Comparison of ENCODE assay signal across 8 cellular contexts in the genomic region with DNA sequence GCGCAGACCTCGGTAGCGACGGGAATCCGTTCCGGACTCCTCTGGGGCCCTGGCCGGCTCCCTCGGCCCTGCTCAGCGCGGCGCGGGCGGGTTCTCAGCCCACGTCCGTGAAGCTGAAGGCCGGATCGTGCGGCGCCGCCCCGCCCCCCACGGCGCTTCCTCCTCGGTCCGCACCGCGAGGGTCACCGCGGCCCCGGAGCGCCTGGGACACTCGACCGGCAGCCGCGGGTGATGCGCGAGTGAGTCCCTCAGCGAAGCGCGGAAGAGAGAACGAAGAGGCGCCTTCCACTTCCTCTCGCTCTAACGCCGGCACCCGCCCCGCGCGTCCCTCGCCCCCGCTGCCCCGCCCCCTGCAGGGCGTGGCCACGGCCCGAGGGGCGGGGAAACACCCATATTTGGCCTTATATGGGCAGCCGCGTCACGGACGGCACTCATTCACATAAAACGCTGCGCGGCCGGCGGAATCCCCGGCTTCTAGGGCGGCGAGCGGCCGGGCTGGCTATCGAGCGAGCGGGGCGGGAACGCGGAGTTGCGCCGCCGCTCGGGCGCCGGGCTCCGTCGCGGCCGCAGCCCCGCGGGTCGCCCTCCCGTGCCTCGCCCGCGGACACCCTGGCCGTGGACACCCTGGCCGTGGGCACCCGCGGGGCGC. TPM values are rescaled to one million over a fixed set of nuclear protein-coding genes. Genes with fewer than 3 reads are reported as not detected.
DNase-seq lines count a peak whose midpoint lies in the region; ATAC-seq, FAIRE-seq and TF ChIP-seq lines count a peak whose summit lies in the region.

A gene with protein sequence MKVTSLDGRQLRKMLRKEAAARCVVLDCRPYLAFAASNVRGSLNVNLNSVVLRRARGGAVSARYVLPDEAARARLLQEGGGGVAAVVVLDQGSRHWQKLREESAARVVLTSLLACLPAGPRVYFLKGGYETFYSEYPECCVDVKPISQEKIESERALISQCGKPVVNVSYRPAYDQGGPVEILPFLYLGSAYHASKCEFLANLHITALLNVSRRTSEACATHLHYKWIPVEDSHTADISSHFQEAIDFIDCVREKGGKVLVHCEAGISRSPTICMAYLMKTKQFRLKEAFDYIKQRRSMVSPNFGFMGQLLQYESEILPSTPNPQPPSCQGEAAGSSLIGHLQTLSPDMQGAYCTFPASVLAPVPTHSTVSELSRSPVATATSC (plus strand): TSS at position 470 of the 649 bp plus-strand sequence. CDS start 215 bp downstream, outside the sequence.

- no peaks in the 10 kb centered on the region for H3K9me3 Mint-ChIP-seq in dendritic cell treated with granulocyte-macrophage colony-stimulating factor and Interleukin-4, amounts not matched to agents 40 ng/mL and 50 ng/mL, for 4 days

- H3K27ac Mint-ChIP-seq in dendritic cell treated with granulocyte-macrophage colony-stimulating factor and Interleukin-4, amounts not matched to agents 40 ng/mL and 50 ng/mL, for 4 days: peak within 1 kb of the TSS; percentile 84

- peak within 1 kb of the TSS; percentile 72 to 93 (median 88) for H3K9ac ChIP-seq in BLaER1 treated with 17β-estradiol and CSF1 and Interleukin-3, amounts not matched to agents 10 nM and 100 nM
- H3K9ac ChIP-seq in HepG2 (ENCODE audit: insufficient read depth, low read depth, low read length): peak within 1 kb of the TSS; percentile 61; the same call in 1 of the 2 replicates

- H3K27ac ChIP-seq in BLaER1 treated with 17β-estradiol and CSF1 and Interleukin-3, amounts not matched to agents 10 nM and 100 nM: peak within 1 kb of the TSS; percentile 68 to 95 (median 82)
- H3K27ac ChIP-seq in HepG2 (ENCODE audit: extremely low read length, insufficient read depth, low read length): no peak within 1 kb of the TSS

- peaks cover 13% of the 10 kb centered on the region for H3K27me3 Mint-ChIP-seq in dendritic cell treated with granulocyte-macrophage colony-stimulating factor and Interleukin-4, amounts not matched to agents 40 ng/mL and 50 ng/mL, for 4 days

- in situ Hi-C loops in HepG2 (cut with HindIII; ENCODE audit: extremely low pct_ligation_motif_present, low pct_unique_long_range_greater_than_20kb): no loop called here

- CTCF ChIA-PET in HepG2 (lab: Yijun Ruan, JAX; ENCODE audit: low intra/inter-chr PET ratio, low total read pairs): no interaction called here

- H3K4me3 Mint-ChIP-seq in dendritic cell treated with granulocyte-macrophage colony-stimulating factor and Interleukin-4, amounts not matched to agents 40 ng/mL and 50 ng/mL, for 4 days: peak within 1 kb of the TSS; percentile 99

- TF ChIP-seq CTCF in HepG2 (CRISPR knock-in tag; IDR thresholded peaks at IDR 0.05): no peak

- peaks cover 68% of the 10 kb centered on the region for H3K4me1 Mint-ChIP-seq in dendritic cell treated with granulocyte-macrophage colony-stimulating factor and Interleukin-4, amounts not matched to agents 40 ng/mL and 50 ng/mL, for 4 days (ENCODE audit: low read depth)

- H2AFZ ChIP-seq in HepG2 (ENCODE audit: low read length): no peak within 1 kb of the TSS

- peaks cover 28% of the 10 kb centered on the region for H3K36me3 Mint-ChIP-seq in dendritic cell treated with granulocyte-macrophage colony-stimulating factor and Interleukin-4, amounts not matched to agents 40 ng/mL and 50 ng/mL, for 4 days (ENCODE audit: low read depth)

- intact Hi-C loops in dendritic cell treated with granulocyte-macrophage colony-stimulating factor and Interleukin-4, amounts not matched to agents 40 ng/mL and 50 ng/mL, for 4 days (cut with micrococcal nuclease): loop anchor here (2.0 to 10.0 kb wide), 5 partner anchors 50 to 493 kb away; a partner anchor contains a TSS
- intact Hi-C loops in HepG2 (cut with micrococcal nuclease; ENCODE audit: unreplicated experiment): loop anchor here (1.0 kb wide), 1 partner anchor 98 kb away; no protein-coding TSS in a partner anchor

- ATAC-seq in HG03378 (IDR thresholded peaks at IDR 0.05; ENCODE audit: unreplicated experiment): peak; percentile 54
- peak; percentile 81 for ATAC-seq in HepG2

- H3K4me3 ChIP-seq in BLaER1 treated with 17β-estradiol and CSF1 and Interleukin-3, amounts not matched to agents 10 nM and 100 nM: peak within 1 kb of the TSS; percentile 65 to 92 (median 76)
- H3K4me3 ChIP-seq in HepG2 (replicated peaks in 1 of 3; ENCODE audit: insufficient read depth in 1 of 3, low read depth in 2 of 3, low read length in 3 of 3): peak within 1 kb of the TSS; percentile 57 to 77 (median 58)

- WGBS in HepG2 (ENCODE audit: low lambda C conversion rate): 2% methylated on average over 23 of the region's 98 CpGs

- H3K9me3 ChIP-seq in BLaER1 treated with 17β-estradiol and CSF1 and Interleukin-3, amounts not matched to agents 10 nM and 100 nM (replicated peaks in 1 of 11): no peaks in the 10 kb centered on the region
- no peaks in the 10 kb centered on the region for H3K9me3 ChIP-seq in HepG2 (ENCODE audit: low read length)

- no TSS peak for BruUV-seq in HepG2 (replicated peaks; lab: Mats Ljungman, UMichigan)

- H3K4me1 ChIP-seq in BLaER1 treated with 17β-estradiol and CSF1 and Interleukin-3, amounts not matched to agents 10 nM and 100 nM: peaks cover 55 to 69% (median 66%) of the 10 kb centered on the region in 10 experiments
- H3K4me1 ChIP-seq in HepG2 (ENCODE audit: insufficient read depth, low read length): peaks cover 24% of the 10 kb centered on the region

- TF ChIP-seq RAD21 in HepG2 (CRISPR knock-in tag; IDR thresholded peaks at IDR 0.05): no peak

- peak; percentile 52 for DNase-seq in NCI-H748 treated with DMSO at 0.1 percent for 48 hours (lab: John Stamatoyannopoulos, UW)
- peak; percentile 91 to 92 for DNase-seq in activated CD4-positive, alpha-beta T cell treated with anti-CD3 and anti-CD28 coated beads, Interleukin-2, amount 50 U/mL, for 4 hours
- peak; percentile 75 for DNase-seq in HepG2 (ENCODE audit: low spot score)
- peak; percentile 93 to 97 for DNase-seq in stimulated activated CD4-positive, alpha-beta T cell treated with anti-CD3 and anti-CD28 coated beads, Interleukin-2, amount 100 ng/mL, for 48 hours

- TF ChIP-seq EP300 in HepG2 (IDR thresholded peaks at IDR 0.05; ENCODE audit: low read depth in 2 of 2, low read length in 2 of 2) (no peak), HepG2 (CRISPR knock-in tag; IDR thresholded peaks at IDR 0.05; ENCODE audit: borderline replicate concordance) (no peak)

- H3K4me2 ChIP-seq in BLaER1 treated with 17β-estradiol and CSF1 and Interleukin-3, amounts not matched to agents 10 nM and 100 nM: peak within 1 kb of the TSS; percentile 90 to 100 (median 97)
- H3K4me2 ChIP-seq in HepG2 (ENCODE audit: low read depth, low read length): peak within 1 kb of the TSS; percentile 77

- H4K20me1 ChIP-seq in BLaER1 treated with 17β-estradiol and CSF1 and Interleukin-3, amounts not matched to agents 10 nM and 100 nM: peaks cover 11 to 59% (median 32%) of the 10 kb centered on the region in 11 experiments; a peak in 20 of 22 replicates
- H4K20me1 ChIP-seq in HepG2 (ENCODE audit: insufficient read depth, low read length): no peaks in the 10 kb centered on the region

- no peaks in the 10 kb centered on the region for H3K79me2 ChIP-seq in HepG2 (ENCODE audit: insufficient read depth, low read length)

- peaks cover 18 to 88% (median 82%) of the 10 kb centered on the region in 11 experiments for H3K27me3 ChIP-seq in BLaER1 treated with 17β-estradiol and CSF1 and Interleukin-3, amounts not matched to agents 10 nM and 100 nM
- H3K27me3 ChIP-seq in HepG2 (ENCODE audit: control insufficient read depth in 1 of 2, insufficient read depth in 2 of 2, low read length in 2 of 2): peaks cover 2 to 56% of the 10 kb centered on the region in 2 experiments; a peak in 4 of 5 replicates

- TF ChIP-seq POLR2A in GM19193 (IDR thresholded peaks at IDR 0.05; ENCODE audit: extremely low read depth, insufficient read depth, insufficient read length) (peak; percentile 99), HepG2 (IDR thresholded peaks at IDR 0.05; ENCODE audit: insufficient read depth in 1 of 2, low read depth in 2 of 2, low read length in 2 of 2) (no peak)

- FAIRE-seq in HepG2 (lab: Jason Lieb, UNC): no peak

- POLR2A ChIA-PET in HepG2 (lab: Yijun Ruan, JAX): no interaction called here

- H3K36me3 ChIP-seq in BLaER1 treated with 17β-estradiol and CSF1 and Interleukin-3, amounts not matched to agents 10 nM and 100 nM: no peaks in the 10 kb centered on the region
- no peaks in the 10 kb centered on the region for H3K36me3 ChIP-seq in HepG2 (replicated peaks in 1 of 2; ENCODE audit: control insufficient read depth in 1 of 2, insufficient read depth in 2 of 2, low read length in 2 of 2)

TF ChIP-seq in HepG2, 621 proteins besides CTCF, POLR2A, EP300 and RAD21 (continues in another document):
- TF ChIP-seq FOXM1 (CRISPR knock-in tag; IDR thresholded peaks at IDR 0.05): no peak
- no peak for TF ChIP-seq SMC3 (IDR thresholded peaks at IDR 0.05; ENCODE audit: low read length)
- TF ChIP-seq FOXP1 (IDR thresholded peaks at IDR 0.05): no peak
- no peak for TF ChIP-seq FOXP1 (CRISPR knock-in tag; IDR thresholded peaks at IDR 0.05)
- no peak for TF ChIP-seq SP2 (CRISPR knock-in tag; IDR thresholded peaks at IDR 0.05)
- 0 out of 2 replicates have a peak, but pooled peaks have one; percentile 45 for TF ChIP-seq TP53 (CRISPR knock-in tag; conservative IDR thresholded peaks at IDR 0.05)
- no peak for TF ChIP-seq RFX1 (IDR thresholded peaks at IDR 0.05)

RNA-seq across cellular contexts. Expression of the gene that starts here (rescaled TPM):
- 1.4 and 1.5 TPM in 2 replicates for total RNA-seq in HepG2 (2016; rRNA removed; fragmentation: Illumina TruSeq; extraction: Trizol)
- 0.35 and 0.71 TPM in 2 replicates for total RNA-seq in HepG2 (2016; cell fraction: cytosol; rRNA removed; fragmentation: Illumina TruSeq; extraction: Trizol; ENCODE audit: low read depth)
- total RNA-seq in HepG2 (2016; cell fraction: insoluble cytoplasmic fraction; rRNA removed; fragmentation: Illumina TruSeq; extraction: Trizol): 1.2 and 1.5 TPM in 2 replicates
- 1.7 and 2.0 TPM in 2 replicates for total RNA-seq in HepG2 (2016; cell fraction: membrane; rRNA removed; fragmentation: Illumina TruSeq; extraction: Trizol)
- total RNA-seq in HepG2 (2016; cell fraction: nucleus; rRNA removed; fragmentation: Illumina TruSeq; extraction: Trizol): 0.88 and 0.99 TPM in 2 replicates
- polyA plus RNA-seq in HepG2 (2011; rRNA removed): 3.7 and 5.8 TPM in 2 replicates
- 6.6 and 7.0 TPM in 2 replicates for polyA plus RNA-seq in HepG2 (2011; cell fraction: cytosol; rRNA removed)
- 4.5 and 4.8 TPM in 2 replicates for polyA plus RNA-seq in HepG2 (2011; cell fraction: nucleus; rRNA removed)
- 2.3 and 5.4 TPM in 2 replicates for polyA plus RNA-seq in HepG2 (2012)
- 0.44 and 0.53 TPM in 2 replicates for polyA plus RNA-seq in HepG2 (2016; cell fraction: cytosol; fragmentation: Illumina TruSeq; extraction: Trizol; ENCODE audit: low read depth)
- 1.4 and 1.6 TPM in 2 replicates for polyA plus RNA-seq in HepG2 (2016; cell fraction: insoluble cytoplasmic fraction; fragmentation: Illumina TruSeq; extraction: Trizol; ENCODE audit: low read depth)
- 1.2 and 1.7 TPM in 2 replicates for polyA plus RNA-seq in HepG2 (2016; cell fraction: membrane; fragmentation: Illumina TruSeq; extraction: Trizol; ENCODE audit: low read depth)
- 0.82 and 1.5 TPM in 2 replicates for polyA plus RNA-seq in HepG2 (2016; cell fraction: nucleus; fragmentation: Illumina TruSeq; extraction: Trizol; ENCODE audit: insufficient read depth, low read depth)
- polyA minus RNA-seq in HepG2 (2011; rRNA and poly(A)+ RNA removed; ENCODE audit: low replicate concordance): 26.8 and 47.7 TPM in 2 replicates
- 12.5 and 15.5 TPM in 2 replicates for polyA minus RNA-seq in HepG2 (2011; cell fraction: cytosol; rRNA and poly(A)+ RNA removed)
- 4.5 and 6.5 TPM in 2 replicates for polyA minus RNA-seq in HepG2 (2011; cell fraction: nucleus; rRNA and poly(A)+ RNA removed)
